In genomic region chr19:3936506-3937442, GRCh38 we compare ENCODE assay signal across 2 cellular contexts.
TF ChIP-seq lines count a peak whose summit lies in the region.

No MANE protein-coding gene starts in this region.

TF ChIP-seq in A549, 52 proteins besides CTCF, POLR2A, EP300 and RAD21:
- no peak for TF ChIP-seq NFE2L2 (conservative IDR thresholded peaks at IDR 0.05; ENCODE audit: low read length)
- no peak for TF ChIP-seq HMGXB4 (CRISPR knock-in tag; IDR thresholded peaks at IDR 0.05; ENCODE audit: borderline replicate concordance)
- TF ChIP-seq PBX3 (IDR thresholded peaks at IDR 0.05) = no peak
- no peak for TF ChIP-seq MAX (IDR thresholded peaks at IDR 0.05)
- no peak for TF ChIP-seq JUN (IDR thresholded peaks at IDR 0.05)
- no peak for TF ChIP-seq CEBPB (IDR thresholded peaks at IDR 0.05)
- no peak for TF ChIP-seq NPAS2 (CRISPR knock-in tag; IDR thresholded peaks at IDR 0.05; ENCODE audit: borderline replicate concordance)
- TF ChIP-seq RNF2 (IDR thresholded peaks at IDR 0.05; ENCODE audit: borderline replicate concordance, low read depth) = no peak
- no peak for TF ChIP-seq HES2 (IDR thresholded peaks at IDR 0.05)
- TF ChIP-seq TP53 (CRISPR knock-in tag; IDR thresholded peaks at IDR 0.05) = no peak
- TF ChIP-seq ZC3H11A (IDR thresholded peaks at IDR 0.05) = no peak
- no peak for TF ChIP-seq BHLHE40 (IDR thresholded peaks at IDR 0.05; ENCODE audit: low read depth, low read length)
- no peak for TF ChIP-seq RFX5 (IDR thresholded peaks at IDR 0.05)
- no peak for TF ChIP-seq EHMT2 (IDR thresholded peaks at IDR 0.05; ENCODE audit: low read depth)
- no peak for TF ChIP-seq MAZ (IDR thresholded peaks at IDR 0.05; ENCODE audit: borderline replicate concordance, low read depth, low read length)
- no peak for TF ChIP-seq JUNB (IDR thresholded peaks at IDR 0.05)
- no peak for TF ChIP-seq REST (IDR thresholded peaks at IDR 0.05)
- TF ChIP-seq HEYL (CRISPR knock-in tag; IDR thresholded peaks at IDR 0.05) = no peak

TF ChIP-seq in HEK293, 187 proteins besides CTCF, POLR2A, EP300 and RAD21:
- TF ChIP-seq ZNF639 (tag by site-specific recombination; IDR thresholded peaks at IDR 0.05) (no peak), ZNF768 (tag by site-specific recombination; IDR thresholded peaks at IDR 0.05) (no peak), PRDM1 (tag by site-specific recombination; IDR thresholded peaks at IDR 0.05) (no peak), ZSCAN5A (tag by site-specific recombination; IDR thresholded peaks at IDR 0.05) (no peak), ZNF146 (tag by site-specific recombination; IDR thresholded peaks at IDR 0.05) (no peak), ZBTB21 (tag by site-specific recombination; IDR thresholded peaks at IDR 0.05) (no peak), ZNF335 (tag by site-specific recombination; conservative IDR thresholded peaks at IDR 0.05) (no peak), HIC1 (tag by site-specific recombination; IDR thresholded peaks at IDR 0.05) (peak; percentile 41; the same call in 1 of the 2 replicates), SP7 (tag by site-specific recombination; IDR thresholded peaks at IDR 0.05) (no peak), EGR2 (tag by site-specific recombination; IDR thresholded peaks at IDR 0.05; ENCODE audit: low read depth) (peak; percentile 47; the same call in 1 of the 2 replicates), ZNF704 (tag by site-specific recombination; IDR thresholded peaks at IDR 0.05) (no peak), ZNF488 (tag by site-specific recombination; IDR thresholded peaks at IDR 0.05) (no peak), ZIC2 (tag by site-specific recombination; IDR thresholded peaks at IDR 0.05) (no peak), ZFHX2 (tag by site-specific recombination; conservative IDR thresholded peaks at IDR 0.05) (peak; percentile 36), ZNF514 (tag by site-specific recombination; IDR thresholded peaks at IDR 0.05) (no peak), ZNF426 (tag by site-specific recombination; IDR thresholded peaks at IDR 0.05) (no peak), GLI2 (tag by site-specific recombination; IDR thresholded peaks at IDR 0.05; ENCODE audit: borderline replicate concordance, low read depth) (no peak), GLIS1 (tag by site-specific recombination; IDR thresholded peaks at IDR 0.05) (peak; percentile 40; the same call in 1 of the 2 replicates), ZNF449 (tag by site-specific recombination; IDR thresholded peaks at IDR 0.05) (no peak), WT1 (tag by site-specific recombination; IDR thresholded peaks at IDR 0.05) (no peak), ZNF148 (tag by site-specific recombination; IDR thresholded peaks at IDR 0.05; ENCODE audit: borderline replicate concordance) (no peak), ZNF785 (tag by site-specific recombination; IDR thresholded peaks at IDR 0.05) (no peak), SP3 (tag by site-specific recombination; IDR thresholded peaks at IDR 0.05) (no peak), ZNF571 (tag by site-specific recombination; IDR thresholded peaks at IDR 0.05) (no peak), ZBTB17 (tag by site-specific recombination; IDR thresholded peaks at IDR 0.05) (no peak)
